ENCODE assay signal across 1 cellular context in the genomic region with DNA sequence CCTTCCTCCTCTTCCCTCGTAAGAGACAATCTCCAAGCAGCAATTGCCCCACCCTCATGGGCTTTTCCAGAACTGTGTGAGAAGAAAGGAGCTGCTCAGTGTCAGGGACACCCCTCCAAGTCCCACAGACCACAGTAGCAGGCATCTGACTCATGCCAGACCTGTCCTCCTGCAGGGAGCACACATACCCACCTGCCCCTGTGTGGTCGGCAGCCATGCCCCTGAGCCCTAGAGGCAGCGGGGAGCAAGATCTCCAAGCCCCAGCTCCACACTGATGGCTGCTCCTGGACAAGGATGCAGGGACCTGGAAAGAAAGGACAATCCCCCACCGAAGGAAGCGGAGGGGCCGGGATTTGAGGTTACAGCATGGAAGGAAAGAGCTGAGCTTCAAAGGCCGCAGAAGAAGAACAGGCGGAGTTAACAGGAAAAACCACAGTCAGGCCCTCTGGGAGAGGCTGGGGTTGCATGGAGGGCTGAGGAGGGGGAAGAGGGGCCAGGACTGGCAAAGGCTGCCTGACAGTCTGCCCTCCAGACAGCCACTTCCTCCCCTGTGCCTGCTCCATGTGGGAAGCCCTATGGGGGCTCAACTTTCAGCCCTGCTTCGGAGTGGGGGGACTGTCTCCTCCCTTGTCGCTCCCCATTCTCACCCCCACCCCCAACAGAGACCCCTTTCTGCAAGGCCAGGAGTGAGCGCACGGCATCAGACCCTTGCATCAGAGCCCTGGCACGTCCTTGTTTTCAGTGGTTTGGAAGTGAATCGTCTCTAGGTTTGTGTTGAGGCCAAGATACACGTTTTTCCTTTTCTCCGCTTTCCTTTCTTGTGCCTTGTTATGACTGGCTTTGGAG.
TF ChIP-seq lines count a peak whose summit lies in the region.

No MANE protein-coding gene starts in this region.

TF ChIP-seq in endothelial cell of umbilical vein, 7 proteins besides CTCF, POLR2A, EP300 and RAD21:
- TF ChIP-seq FOS (IDR thresholded peaks at IDR 0.05; ENCODE audit: borderline replicate concordance, insufficient read depth, low read length): no peak
- TF ChIP-seq MYC (IDR thresholded peaks at IDR 0.05; ENCODE audit: low read depth, low read length): no peak
- TF ChIP-seq EZH2 (IDR thresholded peaks at IDR 0.05; ENCODE audit: borderline replicate concordance, low read depth, low read length, severe bottlenecking): no peak
- no peak for TF ChIP-seq JUN (IDR thresholded peaks at IDR 0.05; ENCODE audit: borderline replicate concordance, insufficient read depth, insufficient read length, low read depth)
- no peak for TF ChIP-seq POLR2AphosphoS5 (IDR thresholded peaks at IDR 0.05; ENCODE audit: insufficient read depth, low read depth, low read length)
- TF ChIP-seq, protein P1, sequence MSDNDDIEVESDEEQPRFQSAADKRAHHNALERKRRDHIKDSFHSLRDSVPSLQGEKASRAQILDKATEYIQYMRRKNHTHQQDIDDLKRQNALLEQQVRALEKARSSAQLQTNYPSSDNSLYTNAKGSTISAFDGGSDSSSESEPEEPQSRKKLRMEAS (IDR thresholded peaks at IDR 0.05; ENCODE audit: insufficient read depth, insufficient read length): no peak
- TF ChIP-seq GATA2 (IDR thresholded peaks at IDR 0.05; ENCODE audit: insufficient read depth, insufficient read length, low read depth, low read length): no peak
